ENCODE assay signal across 26 cellular contexts in genomic region chr6:41741625-41742490, GRCh38. TPM values are rescaled to one million over a fixed set of nuclear protein-coding genes. Genes with fewer than 3 reads are reported as not detected.
DNase-seq lines count a peak whose midpoint lies in the region; ATAC-seq, FAIRE-seq and TF ChIP-seq lines count a peak whose summit lies in the region.
"Had no signal": no experiment of that assay in that cellular context is flagged by ENCODE, and none has a peak within 500 bp of the region (broad histone marks: within the 10 kb centered on the region; RNA-seq: fewer than 3 reads in every experiment).

No MANE protein-coding gene starts in this region.

- BruUV-seq in K562 (replicated peaks; lab: Mats Ljungman, UMichigan) = no TSS peak

- intact Hi-C loops in K562 (cut with micrococcal nuclease) = no loop called here

- H3K9me3 ChIP-seq in K562 (replicated peaks; ENCODE audit: control insufficient read depth, insufficient read depth, low read depth, low read length) = no peaks in the 10 kb centered on the region
- no peaks in the 10 kb centered on the region for H3K9me3 ChIP-seq in small intestine (ENCODE audit: control insufficient read depth, low read depth)
- no peaks in the 10 kb centered on the region for H3K9me3 ChIP-seq in smooth muscle cell (replicated peaks; ENCODE audit: low read depth)
- H3K9me3 ChIP-seq: tibial artery had no signal

- FAIRE-seq in K562 (lab: Jason Lieb, UNC) = no peak
- FAIRE-seq in small intestine (lab: Jason Lieb, UNC) = no peak
- FAIRE-seq: RCC 7860 had no signal

- peak overlapping the region; percentile 18 for H3K27ac Mint-ChIP-seq in memory B cell
- H3K27ac Mint-ChIP-seq: T-helper 2 cell treated with Interferon-gamma antibody and Interleukin-4, amounts not matched to agents 5 μg/mL and 100 μg/mL, for 36 hours had no signal

- H3K4me1 ChIP-seq in K562 (replicated peaks in 1 of 2; ENCODE audit: control insufficient read depth in 2 of 2, insufficient read depth in 2 of 2, low read length in 2 of 2) = peaks cover under 1 to 10% of the 10 kb centered on the region in 2 experiments; a peak in 3 of 5 replicates
- H3K4me1 ChIP-seq in small intestine (ENCODE audit: control insufficient read depth in 2 of 2, insufficient read depth in 1 of 2, low read depth in 1 of 2, low read length in 1 of 2) = peaks cover 0 to 2% of the 10 kb centered on the region in 2 donors
- H3K4me1 ChIP-seq in smooth muscle cell (ENCODE audit: low read depth) = no peaks in the 10 kb centered on the region
- H3K4me1 ChIP-seq: parathyroid adenoma, tibial artery had no signal

- POLR2A ChIA-PET in K562 (lab: Yijun Ruan, JAX) = interaction anchor here (0.6 kb wide), 1 partner anchor 8 kb away, joined by 3 read pairs; no protein-coding TSS in a partner anchor

- 13% methylated on average over 20 of the region's 20 CpGs for WGBS in K562 (ENCODE audit: insufficient coverage, low coverage, missing lambda C conversion rate)
- WGBS in small intestine, 3 donors = 68 to 75% (median 68%) methylated on average over 19 to 20 of the region's 20 CpGs
- WGBS in smooth muscle cell (ENCODE audit: low lambda C conversion rate) = 86% methylated on average over 20 of the region's 20 CpGs

- no peak for TF ChIP-seq RAD21 in K562 (CRISPR knock-in tag; conservative IDR thresholded peaks at IDR 0.05 in 1 of 2, IDR thresholded peaks at IDR 0.05 in 1 of 2)

- no peaks in the 10 kb centered on the region for H3F3A ChIP-seq in smooth muscle cell (ENCODE audit: low read depth)

- no peak for TF ChIP-seq POLR2A in K562 (conservative IDR thresholded peaks at IDR 0.05)

- H3K27me3 Mint-ChIP-seq in memory B cell = peaks cover 6% of the 10 kb centered on the region
- H3K27me3 Mint-ChIP-seq: naive thymus-derived CD8-positive, alpha-beta T cell had no signal

- TF ChIP-seq CTCF in K562 (IDR thresholded peaks at IDR 0.05 in 2 of 3, conservative IDR thresholded peaks at IDR 0.05 in 1 of 3; ENCODE audit: insufficient read depth in 2 of 3, low read depth in 1 of 3, low read length in 3 of 3) (no peak), smooth muscle cell (IDR thresholded peaks at IDR 0.05; ENCODE audit: borderline replicate concordance, insufficient read depth, poor library complexity, severe bottlenecking) (no peak)

- H2AFZ ChIP-seq in K562 (ENCODE audit: low read depth, low read length) (no peak overlapping the region), smooth muscle cell (ENCODE audit: low read depth) (no peak overlapping the region)
- H2AFZ ChIP-seq: parathyroid adenoma had no signal

- H3K9ac ChIP-seq in K562 (ENCODE audit: insufficient read depth in 1 of 2, low read depth in 2 of 2, low read length in 2 of 2) (no peak overlapping the region), smooth muscle cell (ENCODE audit: low read depth) (no peak overlapping the region)
- H3K9ac ChIP-seq: KMS-11, parathyroid adenoma had no signal

- CTCF ChIA-PET in K562 (lab: Yijun Ruan, JAX; ENCODE audit: low intra/inter-chr PET ratio) = no interaction called here

- peak; percentile 34 for DNase-seq in HuH-7 (ENCODE audit: low spot score)
- no peak for DNase-seq in K562 (ENCODE audit: extremely low read depth in 1 of 4, low spot score in 3 of 4)
- no peak for DNase-seq in memory B cell (ENCODE audit: low spot score in 2 of 2)
- peak; percentile 91 for DNase-seq in small intestine
- DNase-seq in D341Med (ENCODE audit: low spot score) = no peak
- no peak for DNase-seq in smooth muscle cell (lab: John Stamatoyannopoulos, UW; ENCODE audit: unreplicated experiment)
- DNase-seq: activated CD8-positive, alpha-beta memory T cell treated with anti-CD3 and anti-CD28 coated beads, Interleukin-2, amount 50 U/mL, for 4 hours; activated effector memory CD4-positive, alpha-beta T cell treated with Interleukin-2 at 50 U/mL for 16 hours; brain microvascular endothelial cell; CD8-positive, alpha-beta memory T cell; head of caudate nucleus; naive thymus-derived CD8-positive, alpha-beta T cell; NCI-H1092; NCI-H2029; NCI-H345; stimulated activated naive CD8-positive, alpha-beta T cell treated with anti-CD3 and anti-CD28 coated beads, Interleukin-15, Interleukin-2, amounts not matched to agents 100 U/mL and 50 U/mL, for 24 hours; tibial artery; WERI-Rb-1 had no signal

- H3K79me2 ChIP-seq in K562 (ENCODE audit: control insufficient read depth, insufficient read depth, low read length) (no peaks in the 10 kb centered on the region), smooth muscle cell (ENCODE audit: low read depth) (no peaks in the 10 kb centered on the region)
- H3K79me2 ChIP-seq: parathyroid adenoma had no signal

- peaks cover 3% of the 10 kb centered on the region for H3K4me1 Mint-ChIP-seq in memory B cell
- H3K4me1 Mint-ChIP-seq: CD8-positive, alpha-beta memory T cell; naive thymus-derived CD8-positive, alpha-beta T cell had no signal

- H3K4me3 ChIP-seq in K562 (no peak overlapping the region), small intestine (ENCODE audit: low read depth in 1 of 2, low read length in 2 of 2) (no peak overlapping the region), smooth muscle cell (no peak overlapping the region)
- H3K4me3 ChIP-seq: coronary artery, SK-N-MC, tibial artery had no signal

- H3K9me1 ChIP-seq in K562 (ENCODE audit: control insufficient read depth, insufficient read depth, low read length) = no peaks in the 10 kb centered on the region

- no peak overlapping the region for H3K27ac ChIP-seq in K562 (ENCODE audit: extremely low read depth, low read depth, low read length)
- peak overlapping the region; percentile 58 to 77 for H3K27ac ChIP-seq in small intestine (ENCODE audit: low read depth in 1 of 2, low read length in 1 of 2)
- no peak overlapping the region for H3K27ac ChIP-seq in smooth muscle cell (ENCODE audit: low read depth)
- H3K27ac ChIP-seq: brain microvascular endothelial cell, coronary artery, KMS-11, parathyroid adenoma, SK-N-MC, tibial artery, WERI-Rb-1 had no signal

- in situ Hi-C loops in K562 (cut with MboI) = no loop called here

- H3K4me2 ChIP-seq in K562 (ENCODE audit: insufficient read depth, low read length) (no peak overlapping the region), smooth muscle cell (no peak overlapping the region)
- H3K4me2 ChIP-seq: KMS-11 had no signal

- no peaks in the 10 kb centered on the region; the same call in none of the 2 replicates for H4K20me1 ChIP-seq in K562 (replicated peaks; ENCODE audit: control insufficient read depth, insufficient read depth, low read length)
- no peaks in the 10 kb centered on the region for H4K20me1 ChIP-seq in smooth muscle cell (ENCODE audit: low read depth)

- no peaks in the 10 kb centered on the region for H3K9me3 Mint-ChIP-seq in memory B cell
- H3K9me3 Mint-ChIP-seq: naive thymus-derived CD8-positive, alpha-beta T cell; T-helper 2 cell treated with Interferon-gamma antibody and Interleukin-4, amounts not matched to agents 5 μg/mL and 100 μg/mL, for 36 hours had no signal

- H3K27me3 ChIP-seq in K562 (ENCODE audit: control insufficient read depth in 2 of 2, insufficient read depth in 2 of 2, low read length in 2 of 2) = peaks cover 29 to 52% of the 10 kb centered on the region in 2 experiments; a peak in 4 of 5 replicates
- H3K27me3 ChIP-seq in small intestine (ENCODE audit: control insufficient read depth in 2 of 2, insufficient read depth in 2 of 2, low read length in 2 of 2) = no peaks in the 10 kb centered on the region
- H3K27me3 ChIP-seq in smooth muscle cell (ENCODE audit: low read depth) = no peaks in the 10 kb centered on the region
- H3K27me3 ChIP-seq: brain microvascular endothelial cell had no signal

- H3K36me3 ChIP-seq in K562 (ENCODE audit: control insufficient read depth, insufficient read depth, low read length) (no peaks in the 10 kb centered on the region), small intestine (ENCODE audit: control insufficient read depth in 2 of 2, insufficient read depth in 2 of 2, low read length in 2 of 2) (no peaks in the 10 kb centered on the region), smooth muscle cell (ENCODE audit: low read depth) (no peaks in the 10 kb centered on the region)
- H3K36me3 ChIP-seq: brain microvascular endothelial cell, tibial artery, WERI-Rb-1 had no signal

- H3K4me3 Mint-ChIP-seq in memory B cell = no peak overlapping the region
- H3K4me3 Mint-ChIP-seq: CD8-positive, alpha-beta memory T cell; T-helper 2 cell treated with Interferon-gamma antibody and Interleukin-4, amounts not matched to agents 5 μg/mL and 100 μg/mL, for 36 hours had no signal

- no peaks in the 10 kb centered on the region for H3K36me3 Mint-ChIP-seq in memory B cell
- H3K36me3 Mint-ChIP-seq: CD8-positive, alpha-beta memory T cell; naive thymus-derived CD8-positive, alpha-beta T cell had no signal

- ATAC-seq in K562 = no peak
- ATAC-seq in memory B cell (ENCODE audit: low read depth) = no peak
- no peak for ATAC-seq in HG03520 (IDR thresholded peaks at IDR 0.05; ENCODE audit: unreplicated experiment)
- no peak for ATAC-seq in GM19395 (IDR thresholded peaks at IDR 0.05; ENCODE audit: unreplicated experiment)
- ATAC-seq: naive thymus-derived CD8-positive, alpha-beta T cell; stimulated activated naive CD8-positive, alpha-beta T cell treated with anti-CD3 and anti-CD28 coated beads, Interleukin-15, Interleukin-2, amounts not matched to agents 100 U/mL and 50 U/mL, for 24 hours had no signal

- no peak for TF ChIP-seq EP300 in K562 (IDR thresholded peaks at IDR 0.05; ENCODE audit: low read length)

RNA-seq across cellular contexts. Expression of gene PGC, which starts 5.3 kb away (rescaled TPM):
- not detected in 2 replicates for total RNA-seq in K562 (2011; cell fraction: chromatin; rRNA removed; ENCODE audit: low replicate concordance)
- total RNA-seq in K562 (2011; cell fraction: nucleolus; rRNA removed) = not detected in 2 replicates
- not detected in 2 replicates for total RNA-seq in K562 (2011; cell fraction: nucleoplasm; rRNA removed)
- total RNA-seq in K562 (2014; rRNA removed) = not detected in 2 replicates
- not detected in 2 replicates for total RNA-seq in K562 (2014; rRNA removed; fragmentation: Illumina TruSeq; extraction: Trizol)
- total RNA-seq in K562 (2015; rRNA removed; fragmentation: Illumina TruSeq; extraction: Trizol) = not detected in 2 replicates
- 0.40 and 0.81 TPM in 2 replicates for total RNA-seq in K562 (2021)
- not detected in 2 replicates for polyA plus RNA-seq in K562 (2011; rRNA removed)
- polyA plus RNA-seq in K562 (2011; cell fraction: cytosol; rRNA removed) = 0.03 TPM in 1 of 2 replicates, not detected in the other
- polyA plus RNA-seq in K562 (2011; cell fraction: nucleus; rRNA removed) = not detected in 2 replicates
- polyA plus RNA-seq in K562 (2012) = not detected in 2 replicates
- polyA plus RNA-seq in K562 (2014; fragmentation: Illumina TruSeq; extraction: Trizol) = not detected in 2 replicates
- polyA plus RNA-seq in K562 (2014; fragmentation: Nextera tagmentation; extraction: Ambion mirVana) = under 1 TPM in 1 of 2 experiments, not detected in 1; 0.17 TPM
- not detected in 2 replicates for polyA plus RNA-seq in K562 (2014; rRNA removed)
- polyA minus RNA-seq in K562 (2011; rRNA and poly(A)+ RNA removed) = not detected in 2 replicates
- 2.1 TPM in 1 of 2 replicates, not detected in the other for polyA minus RNA-seq in K562 (2011; cell fraction: cytosol; rRNA and poly(A)+ RNA removed)
- not detected in 2 replicates for polyA minus RNA-seq in K562 (2011; cell fraction: nucleus; rRNA and poly(A)+ RNA removed)
- polyA plus RNA-seq in small intestine = 10 to 100 TPM; 12.2 to 51.3 (median 13.9) TPM
- not detected in 2 replicates for total RNA-seq in smooth muscle cell
- polyA plus RNA-seq in smooth muscle cell = not detected in 2 replicates
- total RNA-seq: CD8-positive, alpha-beta memory T cell; naive thymus-derived CD8-positive, alpha-beta T cell had no signal
- polyA plus RNA-seq: CD8-positive, alpha-beta memory T cell; naive thymus-derived CD8-positive, alpha-beta T cell had no signal

RNA-seq across cellular contexts. Expression of gene TFEB, which starts 6.5 kb away (rescaled TPM):
- total RNA-seq in K562 (2011; cell fraction: chromatin; rRNA removed; ENCODE audit: low replicate concordance) = 2.1 and 8.5 TPM in 2 replicates
- 4.5 and 5.3 TPM in 2 replicates for total RNA-seq in K562 (2011; cell fraction: nucleolus; rRNA removed)
- total RNA-seq in K562 (2011; cell fraction: nucleoplasm; rRNA removed) = 3.0 and 3.6 TPM in 2 replicates
- total RNA-seq in K562 (2014; rRNA removed) = 3.8 and 4.4 TPM in 2 replicates
- 0.64 and 0.84 TPM in 2 replicates for total RNA-seq in K562 (2014; rRNA removed; fragmentation: Illumina TruSeq; extraction: Trizol)
- 1.1 TPM in 2 replicates for total RNA-seq in K562 (2015; rRNA removed; fragmentation: Illumina TruSeq; extraction: Trizol)
- total RNA-seq in K562 (2021) = 3.6 and 4.7 TPM in 2 replicates
- polyA plus RNA-seq in K562 (2011; rRNA removed) = 2.0 and 4.4 TPM in 2 replicates
- polyA plus RNA-seq in K562 (2011; cell fraction: cytosol; rRNA removed) = 3.6 and 5.6 TPM in 2 replicates
- 2.6 and 4.3 TPM in 2 replicates for polyA plus RNA-seq in K562 (2011; cell fraction: nucleus; rRNA removed)
- polyA plus RNA-seq in K562 (2012) = 1.7 and 3.4 TPM in 2 replicates
- 2.0 TPM in 2 replicates for polyA plus RNA-seq in K562 (2014; fragmentation: Illumina TruSeq; extraction: Trizol)
- polyA plus RNA-seq in K562 (2014; fragmentation: Nextera tagmentation; extraction: Ambion mirVana) = under 1 TPM; 0.04 to 0.07 TPM
- polyA plus RNA-seq in K562 (2014; rRNA removed) = 1.8 and 2.4 TPM in 2 replicates
- 1.3 and 2.2 TPM in 2 replicates for polyA minus RNA-seq in K562 (2011; rRNA and poly(A)+ RNA removed)
- 2.2 and 3.1 TPM in 2 replicates for polyA minus RNA-seq in K562 (2011; cell fraction: cytosol; rRNA and poly(A)+ RNA removed)
- polyA minus RNA-seq in K562 (2011; cell fraction: nucleus; rRNA and poly(A)+ RNA removed) = 2.3 and 2.7 TPM in 2 replicates
- polyA plus RNA-seq in small intestine = 10 to 100 TPM; 11.5 to 34.3 (median 19.9) TPM
- 3.3 and 15.7 TPM in 2 replicates for total RNA-seq in smooth muscle cell
- 15.3 and 18.2 TPM in 2 replicates for polyA plus RNA-seq in smooth muscle cell

RNA-seq across cellular contexts. Expression of gene FRS3, which starts 37.8 kb away (rescaled TPM):
- 3.2 and 6.0 TPM in 2 replicates for total RNA-seq in K562 (2011; cell fraction: chromatin; rRNA removed; ENCODE audit: low replicate concordance)
- total RNA-seq in K562 (2011; cell fraction: nucleolus; rRNA removed) = 4.7 and 5.5 TPM in 2 replicates
- 3.2 and 3.7 TPM in 2 replicates for total RNA-seq in K562 (2011; cell fraction: nucleoplasm; rRNA removed)
- total RNA-seq in K562 (2014; rRNA removed) (1.7 and 3.1 TPM in 2 replicates), K562 (2014; rRNA removed; fragmentation: Illumina TruSeq; extraction: Trizol) (0.45 and 1.0 TPM in 2 replicates), K562 (2015; rRNA removed; fragmentation: Illumina TruSeq; extraction: Trizol) (1.1 and 1.8 TPM in 2 replicates), K562 (2021) (3.1 and 3.3 TPM in 2 replicates), smooth muscle cell (3.1 and 5.6 TPM in 2 replicates)
- polyA plus RNA-seq in K562 (2011; rRNA removed) (3.0 and 4.2 TPM in 2 replicates), K562 (2014; fragmentation: Illumina TruSeq; extraction: Trizol) (1.6 and 3.0 TPM in 2 replicates), K562 (2014; fragmentation: Nextera tagmentation; extraction: Ambion mirVana) (under 1 TPM; 0.03 to 0.06 TPM), K562 (2014; rRNA removed) (3.4 and 3.7 TPM in 2 replicates), small intestine (1 to 10 TPM; 1.1 to 4.2 (median 4.0) TPM), smooth muscle cell (4.8 and 6.4 TPM in 2 replicates)
- 4.3 and 6.5 TPM in 2 replicates for polyA plus RNA-seq in K562 (2011; cell fraction: cytosol; rRNA removed)
- 8.1 and 10.8 TPM in 2 replicates for polyA plus RNA-seq in K562 (2011; cell fraction: nucleus; rRNA removed)
- polyA plus RNA-seq in K562 (2012) = 1.5 and 4.5 TPM in 2 replicates
- polyA minus RNA-seq in K562 (2011; rRNA and poly(A)+ RNA removed) = 0.84 and 0.95 TPM in 2 replicates
- polyA minus RNA-seq in K562 (2011; cell fraction: cytosol; rRNA and poly(A)+ RNA removed) = 0.82 and 1.0 TPM in 2 replicates
- polyA minus RNA-seq in K562 (2011; cell fraction: nucleus; rRNA and poly(A)+ RNA removed) = 1.6 and 1.8 TPM in 2 replicates

RNA-seq across cellular contexts. Expression of gene PRICKLE4, which starts 38.7 kb away (rescaled TPM):
- total RNA-seq in K562 (2011; cell fraction: chromatin; rRNA removed; ENCODE audit: low replicate concordance) = 6.0 and 13.5 TPM in 2 replicates
- 5.4 and 6.8 TPM in 2 replicates for total RNA-seq in K562 (2011; cell fraction: nucleolus; rRNA removed)
- 4.6 and 6.0 TPM in 2 replicates for total RNA-seq in K562 (2011; cell fraction: nucleoplasm; rRNA removed)
- total RNA-seq in K562 (2014; rRNA removed) = 1.3 TPM in 1 of 2 replicates, not detected in the other
- not detected in 2 replicates for total RNA-seq in K562 (2014; rRNA removed; fragmentation: Illumina TruSeq; extraction: Trizol)
- total RNA-seq in K562 (2015; rRNA removed; fragmentation: Illumina TruSeq; extraction: Trizol) = not detected in 2 replicates
- 0.20 and 0.87 TPM in 2 replicates for total RNA-seq in K562 (2021)
- polyA plus RNA-seq in K562 (2011; rRNA removed) = 0.32 and 0.54 TPM in 2 replicates
- polyA plus RNA-seq in K562 (2011; cell fraction: cytosol; rRNA removed) = 0.07 and 0.19 TPM in 2 replicates
- 12.6 and 13.9 TPM in 2 replicates for polyA plus RNA-seq in K562 (2011; cell fraction: nucleus; rRNA removed)
- polyA plus RNA-seq in K562 (2012) = 1.9 and 2.0 TPM in 2 replicates
- polyA plus RNA-seq in K562 (2014; fragmentation: Illumina TruSeq; extraction: Trizol) = not detected in 2 replicates
- not detected for polyA plus RNA-seq in K562 (2014; fragmentation: Nextera tagmentation; extraction: Ambion mirVana)
- polyA plus RNA-seq in K562 (2014; rRNA removed) = 0.27 and 1.7 TPM in 2 replicates
- polyA minus RNA-seq in K562 (2011; rRNA and poly(A)+ RNA removed) = 0.56 TPM in 1 of 2 replicates, not detected in the other
- polyA minus RNA-seq in K562 (2011; cell fraction: cytosol; rRNA and poly(A)+ RNA removed) = not detected in 2 replicates
- 3.9 and 7.4 TPM in 2 replicates for polyA minus RNA-seq in K562 (2011; cell fraction: nucleus; rRNA and poly(A)+ RNA removed)
- polyA plus RNA-seq in small intestine = 1 to 10 TPM in 1 of 3 donors, under 1 TPM in 1, not detected in 1; 0.89 to 1.6 TPM
- 2.0 TPM in 1 of 2 replicates, not detected in the other for total RNA-seq in smooth muscle cell
- polyA plus RNA-seq in smooth muscle cell = 1.1 TPM in 1 of 2 replicates, not detected in the other
- total RNA-seq: CD8-positive, alpha-beta memory T cell; naive thymus-derived CD8-positive, alpha-beta T cell had no signal
- polyA plus RNA-seq: CD8-positive, alpha-beta memory T cell; naive thymus-derived CD8-positive, alpha-beta T cell had no signal

RNA-seq across cellular contexts. Expression of gene TOMM6, which starts 45.6 kb away (rescaled TPM):
- 49.6 and 52.2 TPM in 2 replicates for total RNA-seq in K562 (2011; cell fraction: chromatin; rRNA removed; ENCODE audit: low replicate concordance)
- 78.5 and 85.9 TPM in 2 replicates for total RNA-seq in K562 (2011; cell fraction: nucleolus; rRNA removed)
- 108 and 156 TPM in 2 replicates for total RNA-seq in K562 (2011; cell fraction: nucleoplasm; rRNA removed)
- total RNA-seq in K562 (2014; rRNA removed) = 377 and 380 TPM in 2 replicates
- 754 and 831 TPM in 2 replicates for total RNA-seq in K562 (2014; rRNA removed; fragmentation: Illumina TruSeq; extraction: Trizol)
- 736 and 780 TPM in 2 replicates for total RNA-seq in K562 (2015; rRNA removed; fragmentation: Illumina TruSeq; extraction: Trizol)
- total RNA-seq in K562 (2021) = 677 and 726 TPM in 2 replicates
- polyA plus RNA-seq in K562 (2011; rRNA removed) = 955 and 1,065 TPM in 2 replicates
- 1,189 and 1,772 TPM in 2 replicates for polyA plus RNA-seq in K562 (2011; cell fraction: cytosol; rRNA removed)
- 229 and 402 TPM in 2 replicates for polyA plus RNA-seq in K562 (2011; cell fraction: nucleus; rRNA removed)
- 464 and 1,133 TPM in 2 replicates for polyA plus RNA-seq in K562 (2012)
- polyA plus RNA-seq in K562 (2014; fragmentation: Illumina TruSeq; extraction: Trizol) = 1,747 and 2,097 TPM in 2 replicates
- 1,000 to 10,000 TPM; 1,746 to 1,760 TPM for polyA plus RNA-seq in K562 (2014; fragmentation: Nextera tagmentation; extraction: Ambion mirVana)
- polyA plus RNA-seq in K562 (2014; rRNA removed) = 1,029 and 1,276 TPM in 2 replicates
- polyA minus RNA-seq in K562 (2011; rRNA and poly(A)+ RNA removed) = 270 and 271 TPM in 2 replicates
- 123 and 140 TPM in 2 replicates for polyA minus RNA-seq in K562 (2011; cell fraction: cytosol; rRNA and poly(A)+ RNA removed)
- polyA minus RNA-seq in K562 (2011; cell fraction: nucleus; rRNA and poly(A)+ RNA removed) = 28.3 and 62.3 TPM in 2 replicates
- polyA plus RNA-seq in small intestine = 100 to 1,000 TPM; 166 to 256 (median 216) TPM
- total RNA-seq in smooth muscle cell = 194 and 253 TPM in 2 replicates
- 233 and 235 TPM in 2 replicates for polyA plus RNA-seq in smooth muscle cell

Comparison
In these comparisons a context has a peak if more than half of its experiments do, and no peak if none do; other contexts are left out.
1. DNase-seq: peak in HuH-7 (single experiment) and small intestine (single experiment); none in K562 (0 of 4), memory B cell (0 of 2), D341Med (single experiment) and smooth muscle cell (single experiment).
2. H3K27ac ChIP-seq: peak in small intestine (2 of 2); none in K562 (single experiment) and smooth muscle cell (single experiment).
3. RNA of gene PGC, which starts 5.3 kb away (polyA plus RNA-seq): 12.2 to 51.3 TPM in small intestine; not detected in smooth muscle cell and 0.03 to 0.17 TPM in K562; every median in the first group is over 10 times any median in the second.